In genomic region chr19:18469245-18470107, GRCh38 we compare ENCODE assay signal across 8 cellular contexts. TPM values are rescaled to one million over a fixed set of nuclear protein-coding genes. Genes with fewer than 3 reads are reported as not detected.
DNase-seq lines count a peak whose midpoint lies in the region; ATAC-seq and TF ChIP-seq lines count a peak whose summit lies in the region.

No MANE protein-coding gene starts in this region.

- H3K27ac ChIP-seq in SK-N-SH (ENCODE audit: low read depth in 2 of 2, low read length in 1 of 2) (no peak overlapping the region), sigmoid colon (peak overlapping the region in 1 of 4 donors; percentile 25)

- no peaks in the 10 kb centered on the region for H3K9me3 Mint-ChIP-seq in activated naive CD8-positive, alpha-beta T cell treated with anti-CD3 and anti-CD28 coated beads, Interleukin-2, amount 10 ng/mL, durations not matched to agents 7 days and 5 days

- no peak overlapping the region for H3K27ac Mint-ChIP-seq in activated naive CD8-positive, alpha-beta T cell treated with anti-CD3 and anti-CD28 coated beads, Interleukin-2, amount 10 ng/mL, durations not matched to agents 7 days and 5 days

- no peaks in the 10 kb centered on the region for H3K27me3 Mint-ChIP-seq in activated naive CD8-positive, alpha-beta T cell treated with anti-CD3 and anti-CD28 coated beads, Interleukin-2, amount 10 ng/mL, durations not matched to agents 7 days and 5 days

- H3K36me3 ChIP-seq in H7 (replicated peaks; ENCODE audit: control insufficient read depth, insufficient read depth, low read length) (no peaks in the 10 kb centered on the region; the same call in 1 of the 2 replicates), SK-N-SH (replicated peaks in 1 of 2; ENCODE audit: control insufficient read depth in 1 of 2, insufficient read depth in 2 of 2, low read length in 1 of 2) (no peaks in the 10 kb centered on the region), sigmoid colon (peaks cover 0 to 30% (median 4%) of the 10 kb centered on the region in 4 donors)

- TF ChIP-seq POLR2A in sigmoid colon (IDR thresholded peaks at IDR 0.05), result no peak

- peaks cover 7% of the 10 kb centered on the region for H3K36me3 Mint-ChIP-seq in activated naive CD8-positive, alpha-beta T cell treated with anti-CD3 and anti-CD28 coated beads, Interleukin-2, amount 10 ng/mL, durations not matched to agents 7 days and 5 days

- no peaks in the 10 kb centered on the region for H3K9me2 ChIP-seq in SK-N-SH

- H3K9ac ChIP-seq in SK-N-SH, result no peak overlapping the region

- TF ChIP-seq CTCF in AG10803 (conservative IDR thresholded peaks at IDR 0.05; ENCODE audit: low read length), result peak; percentile 87
- TF ChIP-seq CTCF in SK-N-SH (IDR thresholded peaks at IDR 0.05), result peak; percentile 84
- TF ChIP-seq CTCF in sigmoid colon (IDR thresholded peaks at IDR 0.05), result peak; percentile 40 to 66 (median 60)

- CTCF ChIA-PET in SK-N-SH (lab: Yijun Ruan, JAX), result interaction anchor here (0.6 to 6.5 kb wide), 41 partner anchors 9 to 378 kb away, joined by 3 to 63 read pairs (median 4); partner anchors contain the start of genes ELL, FKBP8, ISYNA1 and REX1BD

- TF ChIP-seq EP300 in SK-N-SH (IDR thresholded peaks at IDR 0.05; ENCODE audit: borderline replicate concordance in 1 of 2, low read depth in 1 of 2, low read length in 1 of 2) (no peak), sigmoid colon (IDR thresholded peaks at IDR 0.05) (no peak)

- peak; percentile 71 for DNase-seq in AG10803 (ENCODE audit: low read depth)
- peak; percentile 95 for DNase-seq in H7
- DNase-seq in SK-N-SH, result peak; percentile 82
- DNase-seq in activated naive CD8-positive, alpha-beta T cell treated with anti-CD3 and anti-CD28 coated beads, Interleukin-2, amount 10 ng/mL, durations not matched to agents 7 days and 5 days, result peak; percentile 75
- peak; percentile 65 for DNase-seq in left cardiac atrium
- DNase-seq in sigmoid colon, result peak; percentile 84
- no peak for DNase-seq in NCI-H128 (lab: John Stamatoyannopoulos, UW; ENCODE audit: unreplicated experiment)
- DNase-seq in COR-L47 (lab: John Stamatoyannopoulos, UW), result no peak

- H3K27me3 ChIP-seq in H7 (ENCODE audit: control insufficient read depth, insufficient read depth, low read length), result no peaks in the 10 kb centered on the region
- H3K27me3 ChIP-seq in SK-N-SH (ENCODE audit: insufficient read depth), result no peaks in the 10 kb centered on the region
- H3K27me3 ChIP-seq in sigmoid colon, result no peaks in the 10 kb centered on the region

- peak; percentile 52 for ATAC-seq in activated naive CD8-positive, alpha-beta T cell treated with anti-CD3 and anti-CD28 coated beads, Interleukin-2, amount 10 ng/mL, durations not matched to agents 7 days and 5 days (ENCODE audit: low read depth)
- peak; percentile 44 to 50 for ATAC-seq in left cardiac atrium

- H3K4me3 Mint-ChIP-seq in activated naive CD8-positive, alpha-beta T cell treated with anti-CD3 and anti-CD28 coated beads, Interleukin-2, amount 10 ng/mL, durations not matched to agents 7 days and 5 days, result no peak overlapping the region

- H4K20me1 ChIP-seq in SK-N-SH (ENCODE audit: insufficient read depth), result peaks cover 46% of the 10 kb centered on the region

- 77% methylated on average over 17 of the region's 30 CpGs for WGBS in SK-N-SH (ENCODE audit: low lambda C conversion rate)
- 57 to 66% methylated on average over 30 of the region's 30 CpGs for WGBS in sigmoid colon, 2 donors

- H3F3A ChIP-seq in SK-N-SH (replicated peaks; ENCODE audit: insufficient read depth), result peaks cover 5% of the 10 kb centered on the region

- H3K4me3 ChIP-seq in AG10803 (ENCODE audit: low read length) (no peak overlapping the region), H7 (ENCODE audit: insufficient read depth, low read depth, low read length) (no peak overlapping the region), SK-N-SH (ENCODE audit: low read depth in 2 of 2, low read length in 1 of 2) (no peak overlapping the region; a peak in 1 of 4 replicates), sigmoid colon (no peak overlapping the region)

- intact Hi-C loops in left cardiac atrium (cut with DNase I), result loop anchor here (5.0 to 10.0 kb wide), 3 partner anchors 38 to 95 kb away; no protein-coding TSS in a partner anchor
- intact Hi-C loops in sigmoid colon (cut with DNase I), result loop anchor here (10.0 kb wide), 1 partner anchor 185 kb away; no protein-coding TSS in a partner anchor

- TF ChIP-seq RAD21 in SK-N-SH (IDR thresholded peaks at IDR 0.05; ENCODE audit: low read length), result peak; percentile 59

- H3K9me3 ChIP-seq in SK-N-SH (no peaks in the 10 kb centered on the region), sigmoid colon (no peaks in the 10 kb centered on the region)

- no peak overlapping the region for H2AFZ ChIP-seq in SK-N-SH (ENCODE audit: low read depth)

- POLR2A ChIA-PET in SK-N-SH (lab: Yijun Ruan, JAX), result no interaction called here
- POLR2A ChIA-PET in activated naive CD8-positive, alpha-beta T cell treated with anti-CD3 and anti-CD28 coated beads, Interleukin-2, amount 10 ng/mL, durations not matched to agents 7 days and 5 days (lab: Charles Lee), result interaction anchor here (0.8 kb wide), 1 partner anchor 102 kb away, joined by 3 read pairs; the partner anchor contains the start of gene UBA52

- no peak overlapping the region for H3K4me2 ChIP-seq in SK-N-SH

- H3K4me1 Mint-ChIP-seq in activated naive CD8-positive, alpha-beta T cell treated with anti-CD3 and anti-CD28 coated beads, Interleukin-2, amount 10 ng/mL, durations not matched to agents 7 days and 5 days, result peaks cover 16% of the 10 kb centered on the region

- peaks cover 28% of the 10 kb centered on the region; the same call in 1 of the 2 replicates for H3K79me2 ChIP-seq in SK-N-SH (ENCODE audit: insufficient read depth)

- peaks cover 0 to 5% of the 10 kb centered on the region in 2 experiments; a peak in 1 of 4 replicates for H3K4me1 ChIP-seq in SK-N-SH (ENCODE audit: control insufficient read depth in 1 of 2, insufficient read depth in 2 of 2, low read depth in 1 of 2, low read length in 1 of 2)
- H3K4me1 ChIP-seq in sigmoid colon, result peaks cover 0 to 58% (median 56%) of the 10 kb centered on the region in 4 donors

TF ChIP-seq in SK-N-SH, 30 proteins besides CTCF, POLR2A, EP300 and RAD21:
- peak; percentile 57 for TF ChIP-seq SMC3 (IDR thresholded peaks at IDR 0.05; ENCODE audit: low read depth, low read length)
- TF ChIP-seq NRF1 (IDR thresholded peaks at IDR 0.05; ENCODE audit: low read depth, low read length), result no peak

RNA-seq across cellular contexts. Expression of gene ISYNA1, which starts 31.5 kb away (rescaled TPM):
- 183 and 212 TPM in 2 replicates for total RNA-seq in H7 (2014; rRNA removed; shearing (Covaris generic))
- polyA plus RNA-seq in SK-N-SH (2012; rRNA removed) (48.0 and 49.4 TPM in 2 replicates), sigmoid colon (10 to 100 TPM in 1 of 3 donors, 1 to 10 TPM in 2; 3.7 to 18.7 (median 4.2) TPM)
- polyA plus RNA-seq in SK-N-SH (2012; cell fraction: cytosol; rRNA removed), result 10.9 and 17.3 TPM in 2 replicates
- polyA plus RNA-seq in SK-N-SH (2012; cell fraction: nucleus; rRNA removed), result 216 and 280 TPM in 2 replicates
- total RNA-seq in activated naive CD8-positive, alpha-beta T cell treated with anti-CD3 and anti-CD28 coated beads, Interleukin-2, amount 10 ng/mL, durations not matched to agents 7 days and 5 days, result 10 to 100 TPM; 39.6 to 43.4 TPM
- total RNA-seq in left cardiac atrium (10 to 100 TPM; 29.2 to 44.6 TPM), sigmoid colon (10 to 100 TPM in 3 of 4 donors, 1 to 10 TPM in 1; 9.1 to 12.8 (median 11.5) TPM)

RNA-seq across cellular contexts. Expression of gene SSBP4, which starts 50.3 kb away (rescaled TPM):
- 91.1 and 134 TPM in 2 replicates for total RNA-seq in H7 (2014; rRNA removed; shearing (Covaris generic))
- polyA plus RNA-seq in SK-N-SH (2012; rRNA removed) (22.5 and 24.9 TPM in 2 replicates), sigmoid colon (10 to 100 TPM; 13.9 to 51.4 (median 32.4) TPM)
- 12.4 and 23.4 TPM in 2 replicates for polyA plus RNA-seq in SK-N-SH (2012; cell fraction: cytosol; rRNA removed)
- 89.0 and 178 TPM in 2 replicates for polyA plus RNA-seq in SK-N-SH (2012; cell fraction: nucleus; rRNA removed)
- 100 to 1,000 TPM; 152 to 158 TPM for total RNA-seq in activated naive CD8-positive, alpha-beta T cell treated with anti-CD3 and anti-CD28 coated beads, Interleukin-2, amount 10 ng/mL, durations not matched to agents 7 days and 5 days
- total RNA-seq in left cardiac atrium (10 to 100 TPM; 37.4 to 49.3 TPM), sigmoid colon (10 to 100 TPM; 52.4 to 71.4 (median 58.0) TPM)

RNA-seq across cellular contexts. Expression of gene ELL, which starts 52.4 kb away (rescaled TPM):
- total RNA-seq in H7 (2014; rRNA removed; shearing (Covaris generic)), result 16.4 and 17.0 TPM in 2 replicates
- polyA plus RNA-seq in SK-N-SH (2012; rRNA removed), result 3.6 and 7.4 TPM in 2 replicates
- polyA plus RNA-seq in SK-N-SH (2012; cell fraction: cytosol; rRNA removed), result 2.6 and 4.0 TPM in 2 replicates
- 13.5 and 16.6 TPM in 2 replicates for polyA plus RNA-seq in SK-N-SH (2012; cell fraction: nucleus; rRNA removed)
- total RNA-seq in activated naive CD8-positive, alpha-beta T cell treated with anti-CD3 and anti-CD28 coated beads, Interleukin-2, amount 10 ng/mL, durations not matched to agents 7 days and 5 days, result 10 to 100 TPM; 28.5 to 31.2 TPM
- 10 to 100 TPM; 10.8 to 18.7 TPM for total RNA-seq in left cardiac atrium
- total RNA-seq in sigmoid colon, result 10 to 100 TPM in 3 of 4 donors, 1 to 10 TPM in 1; 7.1 to 20.2 (median 11.9) TPM
- 10 to 100 TPM in 1 of 3 donors, 1 to 10 TPM in 2; 6.2 to 14.6 (median 8.4) TPM for polyA plus RNA-seq in sigmoid colon

Comparison
In these comparisons a context has a peak if more than half of its experiments do, and no peak if none do; other contexts are left out.
1. DNase-seq: peak in AG10803 (single experiment), H7 (single experiment), SK-N-SH (single experiment), activated naive CD8-positive, alpha-beta T cell treated with anti-CD3 and anti-CD28 coated beads, Interleukin-2, amount 10 ng/mL, durations not matched to agents 7 days and 5 days (single experiment), left cardiac atrium (single experiment) and sigmoid colon (single experiment); none in NCI-H128 (single experiment) and COR-L47 (single experiment).
2. Peak in every context shown above with its lines, with median percentiles within 50 percentile points of each other: CTCF ChIP-seq.